27 cellular contexts compared by ENCODE assay signal in the genomic region with DNA sequence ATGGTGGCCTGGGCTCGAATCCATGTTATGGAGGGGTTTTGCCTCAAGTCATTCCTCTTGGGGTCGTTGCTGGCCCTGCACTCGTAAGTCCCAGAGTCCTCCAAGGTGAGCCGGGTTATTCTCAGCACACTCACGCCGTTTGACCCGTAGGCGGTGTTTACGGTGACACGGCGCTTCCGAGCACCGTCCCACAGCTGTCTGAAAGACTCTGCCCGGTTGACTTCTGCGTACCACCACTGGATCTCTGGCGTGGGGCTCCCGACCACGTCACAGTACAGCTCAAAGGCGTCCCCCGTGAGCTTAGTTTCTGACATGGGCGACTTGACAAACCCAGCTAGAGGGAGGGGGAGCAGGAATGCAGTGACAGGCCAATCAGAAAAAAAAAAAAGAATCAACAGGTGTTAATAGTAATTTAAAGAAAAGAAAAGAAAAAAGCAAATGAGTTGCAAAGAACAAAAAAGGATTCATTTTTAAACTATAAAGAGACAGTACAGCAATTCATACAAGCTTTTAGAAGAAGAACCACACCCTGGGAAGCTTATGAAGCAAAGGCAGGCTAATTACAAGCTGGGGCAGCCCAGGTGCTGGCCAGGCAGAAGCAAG. TPM values are rescaled to one million over a fixed set of nuclear protein-coding genes. Genes with fewer than 3 reads are reported as not detected.
DNase-seq lines count a peak whose midpoint lies in the region; ATAC-seq and TF ChIP-seq lines count a peak whose summit lies in the region.
"Had no signal": no experiment of that assay in that cellular context is flagged by ENCODE, and none has a peak within 500 bp of the region (broad histone marks: within the 10 kb centered on the region; RNA-seq: fewer than 3 reads in every experiment).

No MANE protein-coding gene starts in this region.

- H3K36me3 Mint-ChIP-seq in endodermal cell (ENCODE audit: low read depth) = no peaks in the 10 kb centered on the region
- H3K36me3 Mint-ChIP-seq in neural crest cell (ENCODE audit: low read depth) = peaks cover 3% of the 10 kb centered on the region
- H3K36me3 Mint-ChIP-seq: IgD-negative memory B cell had no signal

- WGBS in endodermal cell (ENCODE audit: insufficient coverage in 1 of 2, insufficient read length in 1 of 2), 2 experiments = 93 to 95% methylated on average over 16 to 21 of the region's 21 CpGs

- TF ChIP-seq POLR2A in vagina (IDR thresholded peaks at IDR 0.05) = no peak

- H3K4me1 ChIP-seq in endodermal cell (ENCODE audit: control insufficient read depth, insufficient read depth, low read length) = peaks cover 14% of the 10 kb centered on the region
- H3K4me1 ChIP-seq in vagina = peaks cover 79% of the 10 kb centered on the region

- TF ChIP-seq CTCF in endodermal cell (conservative IDR thresholded peaks at IDR 0.05) (no peak), neural crest cell (conservative IDR thresholded peaks at IDR 0.05) (no peak), vagina (IDR thresholded peaks at IDR 0.05) (no peak)

- H3K36me3 ChIP-seq in endodermal cell (ENCODE audit: control insufficient read depth, insufficient read depth, low read length) (no peaks in the 10 kb centered on the region), vagina (no peaks in the 10 kb centered on the region)
- H3K36me3 ChIP-seq: brain microvascular endothelial cell, ovary had no signal

- peaks cover 56% of the 10 kb centered on the region for H3K4me1 Mint-ChIP-seq in endodermal cell
- H3K4me1 Mint-ChIP-seq in neural crest cell = peaks cover 27% of the 10 kb centered on the region

- H3K9me3 ChIP-seq in endodermal cell (ENCODE audit: control insufficient read depth, low read length) (no peaks in the 10 kb centered on the region), vagina (no peaks in the 10 kb centered on the region)
- H3K9me3 ChIP-seq: ovary, spleen had no signal

- ATAC-seq in SK-N-SH treated with all-trans-retinoic acid at 6 μM for 48 hours (no peak), GM18873 (IDR thresholded peaks at IDR 0.05; ENCODE audit: low FRiP score, unreplicated experiment) (no peak)
- ATAC-seq: esophagus mucosa, left lobe of liver, PC-3, Right ventricle myocardium inferior had no signal

- H3K9me3 Mint-ChIP-seq in endodermal cell = no peaks in the 10 kb centered on the region
- H3K9me3 Mint-ChIP-seq in neural crest cell = no peaks in the 10 kb centered on the region
- H3K9me3 Mint-ChIP-seq: IgD-negative memory B cell, naive B cell had no signal

- no peaks in the 10 kb centered on the region for H3K27me3 Mint-ChIP-seq in endodermal cell (ENCODE audit: insufficient read depth)
- H3K27me3 Mint-ChIP-seq in neural crest cell (ENCODE audit: low read depth) = no peaks in the 10 kb centered on the region
- H3K27me3 Mint-ChIP-seq: IgD-negative memory B cell, naive B cell had no signal

- H3K4me3 ChIP-seq in endodermal cell (ENCODE audit: low read length) (no peak overlapping the region), vagina (no peak overlapping the region)
- H3K4me3 ChIP-seq: ovary, spleen had no signal

- H3K27me3 ChIP-seq in endodermal cell (ENCODE audit: control insufficient read depth, insufficient read depth, low read length, poor library complexity, severe bottlenecking) (no peaks in the 10 kb centered on the region), vagina (no peaks in the 10 kb centered on the region)
- H3K27me3 ChIP-seq: brain microvascular endothelial cell, ovary, spleen had no signal

- no peak overlapping the region for H3K4me3 Mint-ChIP-seq in endodermal cell
- no peak overlapping the region for H3K4me3 Mint-ChIP-seq in neural crest cell
- H3K4me3 Mint-ChIP-seq: IgD-negative memory B cell had no signal

- H3K27ac ChIP-seq in endodermal cell (ENCODE audit: low read depth, low read length) (no peak overlapping the region), vagina (peak overlapping the region; percentile 45), caudate nucleus (ENCODE audit: low read depth, low read length) (no peak overlapping the region)
- H3K27ac ChIP-seq: brain microvascular endothelial cell, C4-2B, ovary had no signal

- intact Hi-C loops in vagina (cut with DNase I) = no loop called here

- no peak overlapping the region for H3K9ac ChIP-seq in endodermal cell (ENCODE audit: extremely low read depth, low read length, poor library complexity, severe bottlenecking)

- H3K27ac Mint-ChIP-seq in endodermal cell (peak overlapping the region; percentile 60), neural crest cell (ENCODE audit: unreplicated experiment) (peak overlapping the region; percentile 19)

- DNase-seq in NCI-H69 (lab: John Stamatoyannopoulos, UW) (peak; percentile 4), endodermal cell (no peak), neural crest cell (ENCODE audit: low read depth, low spot score) (no peak), vagina (ENCODE audit: extremely low spot score in 2 of 2) (no peak), caudate nucleus (lab: John Stamatoyannopoulos, UW) (no peak)
- DNase-seq: activated CD4-positive, alpha-beta T cell treated with anti-CD3 and anti-CD28 coated beads for 48 hours; activated naive CD4-positive, alpha-beta T cell treated with Interleukin-2 at 50 U/mL for 16 hours; activated T-cell treated with anti-CD3 and anti-CD28 coated beads, Interleukin-2, amount 50 U/mL, for 48 hours; brain microvascular endothelial cell; effector CD8-positive, alpha-beta T cell; foreskin melanocyte; naive B cell; NCI-H1048; NCI-H1694 treated with DMSO at 0.1 percent for 48 hours; NCI-H510A; ovary; PC-3; spleen; stimulated activated CD4-positive, alpha-beta T cell treated with anti-CD3 and anti-CD28 coated beads, Interleukin-4, amount 100 ng/mL, for 1 hour; substantia nigra had no signal

TF ChIP-seq in SK-N-SH treated with all-trans-retinoic acid at 6 μM for 48 hours, 23 proteins besides CTCF, POLR2A, EP300 and RAD21:
- TF ChIP-seq TCF4 (CRISPR knock-in tag; IDR thresholded peaks at IDR 0.05; ENCODE audit: borderline replicate concordance) = no peak
- no peak for TF ChIP-seq ZNF70 (CRISPR knock-in tag; IDR thresholded peaks at IDR 0.05)
- no peak for TF ChIP-seq CSDC2 (CRISPR knock-in tag; IDR thresholded peaks at IDR 0.05)
- TF ChIP-seq TSHZ2 (CRISPR knock-in tag; IDR thresholded peaks at IDR 0.05) = no peak
- no peak for TF ChIP-seq ARNTL (CRISPR knock-in tag; IDR thresholded peaks at IDR 0.05; ENCODE audit: borderline replicate concordance, low read depth)
- TF ChIP-seq TOX (CRISPR knock-in tag; IDR thresholded peaks at IDR 0.05; ENCODE audit: borderline replicate concordance) = no peak
- TF ChIP-seq ZFP3 (CRISPR knock-in tag; IDR thresholded peaks at IDR 0.05) = no peak
- TF ChIP-seq ZFP30 (CRISPR knock-in tag; IDR thresholded peaks at IDR 0.05) = no peak
- no peak for TF ChIP-seq ISL1 (CRISPR knock-in tag; IDR thresholded peaks at IDR 0.05)
- no peak for TF ChIP-seq GLIS3 (CRISPR knock-in tag; IDR thresholded peaks at IDR 0.05)
- TF ChIP-seq POU6F1 (CRISPR knock-in tag; IDR thresholded peaks at IDR 0.05; ENCODE audit: borderline replicate concordance, low read depth) = no peak
- TF ChIP-seq PPARA (CRISPR knock-in tag; IDR thresholded peaks at IDR 0.05; ENCODE audit: borderline replicate concordance) = no peak
- no peak for TF ChIP-seq RARB (CRISPR knock-in tag; IDR thresholded peaks at IDR 0.05)
- no peak for TF ChIP-seq ZNF8 (CRISPR knock-in tag; IDR thresholded peaks at IDR 0.05)

RNA-seq across cellular contexts. Expression of gene NPTN, which starts 36.1 kb away (rescaled TPM):
- total RNA-seq in endodermal cell = 100 to 1,000 TPM in 1 of 2 donors, 10 to 100 TPM in 1; 85.4 to 110 TPM
- polyA plus RNA-seq in endodermal cell (2013, experiment 1 of 2) = 92.0 TPM
- polyA plus RNA-seq in endodermal cell (2013, experiment 2 of 2) = 83.4 TPM
- 51.0 and 54.9 TPM in 2 replicates for total RNA-seq in neural crest cell
- 139 TPM for total RNA-seq in vagina
